ENCODE assay signal across 6 cellular contexts in genomic region chr6:107310362-107310761, GRCh38.
"Had no signal": no experiment of that assay in that cellular context is flagged by ENCODE, and none has a peak within 500 bp of the region (broad histone marks: within the 10 kb centered on the region; RNA-seq: fewer than 3 reads in every experiment).

No MANE protein-coding gene starts in this region.

- H3K4me3 Mint-ChIP-seq: GM23338, H9, HFFc6 had no signal

- H3K4me2 ChIP-seq: GM23338 had no signal

- H3K4me3 ChIP-seq: GM23338, K562 had no signal

- ATAC-seq: GM23338, K562 had no signal

- DNase-seq: H9, HCEC 1CT, HFFc6, IMR-90 had no signal

- H2AFZ ChIP-seq: GM23338 had no signal

- H3K9me3 Mint-ChIP-seq: GM23338, H9, HFFc6 had no signal

- H3K27ac Mint-ChIP-seq: GM23338, H9, HFFc6 had no signal
